ENCODE assay signal across 25 cellular contexts in genomic region chr1:54869173-54869851, GRCh38. TPM values are rescaled to one million over a fixed set of nuclear protein-coding genes. Genes with fewer than 3 reads are reported as not detected.
A peak's percentile ranks its signal among the peaks of the same experiment; 100 is the strongest.
DNase-seq lines count a peak whose midpoint lies in the region; ATAC-seq, FAIRE-seq and TF ChIP-seq lines count a peak whose summit lies in the region.
"Had no signal": no experiment of that assay in that cellular context is flagged by ENCODE, and none has a peak within 500 bp of the region (broad histone marks: within the 10 kb centered on the region; RNA-seq: fewer than 3 reads in every experiment).

No MANE protein-coding gene starts in this region.

- intact Hi-C loops in Calu3 (cut with micrococcal nuclease; ENCODE audit: unreplicated experiment): no loop called here
- intact Hi-C loops in HepG2 (cut with micrococcal nuclease; ENCODE audit: unreplicated experiment): loop anchor here (5.0 kb wide), 1 partner anchor 153 kb away; no protein-coding TSS in a partner anchor

- H3K4me1 Mint-ChIP-seq in Calu3 (ENCODE audit: low read depth, unreplicated experiment): peaks cover 19% of the 10 kb centered on the region
- H3K4me1 Mint-ChIP-seq: CD14-positive monocyte; CD8-positive, alpha-beta memory T cell had no signal

- TF ChIP-seq CTCF in Calu3 (IDR thresholded peaks at IDR 0.05; ENCODE audit: unreplicated experiment) (no peak), HepG2 (CRISPR knock-in tag; IDR thresholded peaks at IDR 0.05) (no peak)

- peaks cover 8% of the 10 kb centered on the region for H4K20me1 ChIP-seq in HepG2 (ENCODE audit: insufficient read depth, low read length)

- in situ Hi-C loops in HepG2 (cut with HindIII; ENCODE audit: extremely low pct_ligation_motif_present, low pct_unique_long_range_greater_than_20kb): no loop called here

- no peak for TF ChIP-seq POLR2A in HepG2 (IDR thresholded peaks at IDR 0.05; ENCODE audit: insufficient read depth in 1 of 2, low read depth in 2 of 2, low read length in 2 of 2)

- no peak overlapping the region for H2AFZ ChIP-seq in HepG2 (ENCODE audit: low read length)

- H3K27ac ChIP-seq in HepG2 (ENCODE audit: extremely low read length, insufficient read depth, low read length): peak overlapping the region; percentile 90
- H3K27ac ChIP-seq: SK-N-MC had no signal

- TF ChIP-seq EP300 in HepG2 (IDR thresholded peaks at IDR 0.05; ENCODE audit: low read depth in 2 of 2, low read length in 2 of 2) (peak in 1 of 2 experiments; percentile 92; a peak in 2 of 4 replicates), HepG2 (CRISPR knock-in tag; IDR thresholded peaks at IDR 0.05; ENCODE audit: borderline replicate concordance) (peak; percentile 52; the same call in 1 of the 2 replicates)

- BruUV-seq in Calu3 (replicated peaks; lab: Mats Ljungman, UMichigan) (no TSS peak), HepG2 (replicated peaks; lab: Mats Ljungman, UMichigan) (no TSS peak)

- peak; percentile 3; the same call in 1 of the 3 replicates for ATAC-seq in HepG2
- no peak for ATAC-seq in HG02588 (IDR thresholded peaks at IDR 0.05; ENCODE audit: unreplicated experiment)
- ATAC-seq: K562, Panc1 had no signal

- H3K9me3 ChIP-seq in HepG2 (ENCODE audit: low read length): no peaks in the 10 kb centered on the region
- H3K9me3 ChIP-seq: BE2C had no signal

- no peaks in the 10 kb centered on the region for H3K27me3 Mint-ChIP-seq in Calu3 (ENCODE audit: unreplicated experiment)
- H3K27me3 Mint-ChIP-seq: CD8-positive, alpha-beta memory T cell had no signal

- H3K79me2 ChIP-seq in HepG2 (ENCODE audit: insufficient read depth, low read length): peaks cover 50% of the 10 kb centered on the region

- H3K4me2 ChIP-seq in HepG2 (ENCODE audit: low read depth, low read length): peak overlapping the region; percentile 64

- peaks cover 63% of the 10 kb centered on the region for H3K36me3 Mint-ChIP-seq in Calu3 (ENCODE audit: insufficient read depth, unreplicated experiment)

- POLR2A ChIA-PET in HepG2 (lab: Yijun Ruan, JAX): interaction anchor here (0.7 to 6.4 kb wide), 5 partner anchors 15 to 82 kb away, joined by 3 to 364 read pairs (median 5); partner anchors contain the start of gene DHCR24

- FAIRE-seq in RCC 7860 (lab: Jason Lieb, UNC) (peak; percentile 30), HepG2 (lab: Jason Lieb, UNC) (peak; percentile 77)
- FAIRE-seq: GM18507, K562 had no signal

- H3K36me3 ChIP-seq in HepG2 (replicated peaks in 1 of 2; ENCODE audit: control insufficient read depth in 1 of 2, insufficient read depth in 2 of 2, low read length in 2 of 2): peaks cover 32 to 66% of the 10 kb centered on the region in 2 experiments

- WGBS in HepG2 (ENCODE audit: low lambda C conversion rate): 28% methylated on average over 6 of the region's 6 CpGs

- no peak for TF ChIP-seq RAD21 in HepG2 (CRISPR knock-in tag; IDR thresholded peaks at IDR 0.05)

- peak overlapping the region in 1 of 3 experiments; percentile 19; a peak in 1 of 6 replicates for H3K4me3 ChIP-seq in HepG2 (replicated peaks in 1 of 3; ENCODE audit: insufficient read depth in 1 of 3, low read depth in 2 of 3, low read length in 3 of 3)
- H3K4me3 ChIP-seq: K562, SK-N-MC had no signal

- peaks cover 98% of the 10 kb centered on the region for H3K4me1 ChIP-seq in HepG2 (ENCODE audit: insufficient read depth, low read length)
- H3K4me1 ChIP-seq: BE2C had no signal

- CTCF ChIA-PET in Calu3 (lab: Charles Lee) (interaction anchor here (0.6 to 1.0 kb wide), 2 partner anchors 17 to 76 kb away, joined by 3 to 5 read pairs; no protein-coding TSS in a partner anchor), HepG2 (lab: Yijun Ruan, JAX; ENCODE audit: low intra/inter-chr PET ratio, low total read pairs) (no interaction called here)

- H3K27ac Mint-ChIP-seq in Calu3 (ENCODE audit: unreplicated experiment): peak overlapping the region; percentile 61
- H3K27ac Mint-ChIP-seq: CD14-positive monocyte; CD8-positive, alpha-beta memory T cell had no signal

- peak overlapping the region; percentile 52 for H3K9ac ChIP-seq in HepG2 (ENCODE audit: insufficient read depth, low read depth, low read length)

- H3K4me3 Mint-ChIP-seq in Calu3 (ENCODE audit: low read depth, unreplicated experiment): no peak overlapping the region
- H3K4me3 Mint-ChIP-seq: CD14-positive monocyte; CD8-positive, alpha-beta memory T cell had no signal

- H3K27me3 ChIP-seq in HepG2 (ENCODE audit: control insufficient read depth in 1 of 2, insufficient read depth in 2 of 2, low read length in 2 of 2): no peaks in the 10 kb centered on the region
- H3K27me3 ChIP-seq: BE2C had no signal

- no peaks in the 10 kb centered on the region for H3K9me3 Mint-ChIP-seq in Calu3 (ENCODE audit: low read depth, unreplicated experiment)
- H3K9me3 Mint-ChIP-seq: CD14-positive monocyte; CD8-positive, alpha-beta memory T cell had no signal

- DNase-seq in Calu3 (no peak), RCC 7860 (ENCODE audit: low spot score) (no peak), HepG2 (ENCODE audit: low spot score) (peak; percentile 90), 8988T (no peak), RPMI8226 (no peak)
- no peak for DNase-seq in activated CD4-positive, alpha-beta T cell treated with anti-CD3 and anti-CD28 coated beads, Interleukin-2, amount 50 U/mL, for 48 hours
- DNase-seq: ACHN; BE2C; CD8-positive, alpha-beta memory T cell; DMS153; H7; Kasumi-1; NCI-H1092 treated with DMSO at 0.1 percent for 48 hours; NCI-H146; NCI-H1930; NCI-H2107; NCI-H446; NCI-H526; SIG-M5 had no signal

TF ChIP-seq in HepG2, 621 proteins besides CTCF, POLR2A, EP300 and RAD21 (continues in another document):
- TF ChIP-seq IKZF5 (CRISPR knock-in tag; IDR thresholded peaks at IDR 0.05): peak; percentile 32; the same call in 1 of the 2 replicates
- peak; percentile 92 for TF ChIP-seq NCOA2 (CRISPR knock-in tag; IDR thresholded peaks at IDR 0.05)
- TF ChIP-seq ZBTB20 (CRISPR knock-in tag; IDR thresholded peaks at IDR 0.05; ENCODE audit: borderline replicate concordance, low read depth): 0 out of 2 replicates have a peak, but pooled peaks have one; percentile 26
- no peak for TF ChIP-seq ZC3H4 (CRISPR knock-in tag; IDR thresholded peaks at IDR 0.05; ENCODE audit: borderline replicate concordance)
- peak; percentile 76; the same call in 1 of the 2 replicates for TF ChIP-seq HMG20A (CRISPR knock-in tag; IDR thresholded peaks at IDR 0.05; ENCODE audit: borderline replicate concordance)
- no peak for TF ChIP-seq TCF12 (IDR thresholded peaks at IDR 0.05)
- TF ChIP-seq TCF12 (CRISPR knock-in tag; IDR thresholded peaks at IDR 0.05): peak; percentile 53; the same call in 1 of the 2 replicates
- peak; percentile 86 for TF ChIP-seq CEBPB (IDR thresholded peaks at IDR 0.05; ENCODE audit: borderline replicate concordance, low read depth, low read length)
- TF ChIP-seq NFRKB (IDR thresholded peaks at IDR 0.05): no peak
- peak; percentile 79 for TF ChIP-seq ASH2L (IDR thresholded peaks at IDR 0.05; ENCODE audit: insufficient read length, low read depth, low read length)
- peak; percentile 76 for TF ChIP-seq MED1 (CRISPR knock-in tag; IDR thresholded peaks at IDR 0.05)
- TF ChIP-seq, protein P1, sequence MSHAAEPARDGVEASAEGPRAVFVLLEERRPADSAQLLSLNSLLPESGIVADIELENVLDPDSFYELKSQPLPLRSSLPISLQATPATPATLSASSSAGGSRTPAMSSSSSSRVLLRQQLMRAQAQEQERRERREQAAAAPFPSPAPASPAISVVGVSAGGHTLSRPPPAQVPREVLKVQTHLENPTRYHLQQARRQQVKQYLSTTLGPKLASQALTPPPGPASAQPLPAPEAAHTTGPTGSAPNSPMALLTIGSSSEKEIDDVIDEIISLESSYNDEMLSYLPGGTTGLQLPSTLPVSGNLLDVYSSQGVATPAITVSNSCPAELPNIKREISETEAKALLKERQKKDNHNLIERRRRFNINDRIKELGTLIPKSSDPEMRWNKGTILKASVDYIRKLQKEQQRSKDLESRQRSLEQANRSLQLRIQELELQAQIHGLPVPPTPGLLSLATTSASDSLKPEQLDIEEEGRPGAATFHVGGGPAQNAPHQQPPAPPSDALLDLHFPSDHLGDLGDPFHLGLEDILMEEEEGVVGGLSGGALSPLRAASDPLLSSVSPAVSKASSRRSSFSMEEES (CRISPR knock-in tag; IDR thresholded peaks at IDR 0.05): peak; percentile 32; the same call in 1 of the 2 replicates

RNA-seq across cellular contexts. Expression of gene DHCR24, which starts 17.7 kb away (rescaled TPM):
- total RNA-seq in Calu3 (2022): 448 and 469 TPM in 2 replicates
- total RNA-seq in HepG2 (2016; rRNA removed; fragmentation: Illumina TruSeq; extraction: Trizol): 250 and 448 TPM in 2 replicates
- total RNA-seq in HepG2 (2016; cell fraction: cytosol; rRNA removed; fragmentation: Illumina TruSeq; extraction: Trizol; ENCODE audit: low read depth): 49.9 and 51.0 TPM in 2 replicates
- 228 and 439 TPM in 2 replicates for total RNA-seq in HepG2 (2016; cell fraction: insoluble cytoplasmic fraction; rRNA removed; fragmentation: Illumina TruSeq; extraction: Trizol)
- 153 and 157 TPM in 2 replicates for total RNA-seq in HepG2 (2016; cell fraction: membrane; rRNA removed; fragmentation: Illumina TruSeq; extraction: Trizol)
- 410 and 468 TPM in 2 replicates for total RNA-seq in HepG2 (2016; cell fraction: nucleus; rRNA removed; fragmentation: Illumina TruSeq; extraction: Trizol)
- 374 and 484 TPM in 2 replicates for polyA plus RNA-seq in HepG2 (2011; rRNA removed)
- polyA plus RNA-seq in HepG2 (2011; cell fraction: cytosol; rRNA removed): 348 and 453 TPM in 2 replicates
- 376 and 486 TPM in 2 replicates for polyA plus RNA-seq in HepG2 (2011; cell fraction: nucleus; rRNA removed)
- polyA plus RNA-seq in HepG2 (2012): 453 and 672 TPM in 2 replicates
- polyA plus RNA-seq in HepG2 (2016; cell fraction: cytosol; fragmentation: Illumina TruSeq; extraction: Trizol; ENCODE audit: low read depth): 36.9 and 39.3 TPM in 2 replicates
- 202 and 215 TPM in 2 replicates for polyA plus RNA-seq in HepG2 (2016; cell fraction: insoluble cytoplasmic fraction; fragmentation: Illumina TruSeq; extraction: Trizol; ENCODE audit: low read depth)
- polyA plus RNA-seq in HepG2 (2016; cell fraction: membrane; fragmentation: Illumina TruSeq; extraction: Trizol; ENCODE audit: low read depth): 86.7 and 89.8 TPM in 2 replicates
- polyA plus RNA-seq in HepG2 (2016; cell fraction: nucleus; fragmentation: Illumina TruSeq; extraction: Trizol; ENCODE audit: insufficient read depth, low read depth): 516 and 527 TPM in 2 replicates
- 777 and 2,246 TPM in 2 replicates for polyA minus RNA-seq in HepG2 (2011; rRNA and poly(A)+ RNA removed; ENCODE audit: low replicate concordance)
- 316 and 502 TPM in 2 replicates for polyA minus RNA-seq in HepG2 (2011; cell fraction: cytosol; rRNA and poly(A)+ RNA removed)
- 197 and 218 TPM in 2 replicates for polyA minus RNA-seq in HepG2 (2011; cell fraction: nucleus; rRNA and poly(A)+ RNA removed)
